27 cellular contexts compared by ENCODE assay signal in genomic region chr5:150607991-150608390, GRCh38. TPM values are rescaled to one million over a fixed set of nuclear protein-coding genes. Genes with fewer than 3 reads are reported as not detected.
DNase-seq lines count a peak whose midpoint lies in the region; ATAC-seq and TF ChIP-seq lines count a peak whose summit lies in the region.
"Had no signal": no experiment of that assay in that cellular context is flagged by ENCODE, and none has a peak within 500 bp of the region (broad histone marks: within the 10 kb centered on the region; RNA-seq: fewer than 3 reads in every experiment).

No MANE protein-coding gene starts in this region.

- peak overlapping the region; percentile 36 for H3K27ac Mint-ChIP-seq in neural progenitor cell
- H3K27ac Mint-ChIP-seq: B cell had no signal

- peaks cover 4% of the 10 kb centered on the region for H3K4me1 Mint-ChIP-seq in neural progenitor cell
- H3K4me1 Mint-ChIP-seq: B cell had no signal

- no peak overlapping the region for H2AFZ ChIP-seq in neural progenitor cell (replicated peaks)
- H2AFZ ChIP-seq: GM23248, PC-9 had no signal

- no peak overlapping the region for H3K4me3 Mint-ChIP-seq in neural progenitor cell
- H3K4me3 Mint-ChIP-seq: B cell had no signal

- H3K36me3 ChIP-seq in heart right ventricle, result no peaks in the 10 kb centered on the region
- H3K36me3 ChIP-seq in neural progenitor cell, result no peaks in the 10 kb centered on the region
- H3K36me3 ChIP-seq in aorta (ENCODE audit: control insufficient read depth in 1 of 2, insufficient read depth in 2 of 2, low read length in 1 of 2), result no peaks in the 10 kb centered on the region

- no peak overlapping the region for H3K4me2 ChIP-seq in neural progenitor cell
- H3K4me2 ChIP-seq: PC-9 had no signal

- TF ChIP-seq CTCF in heart right ventricle (IDR thresholded peaks at IDR 0.05) (no peak), neural progenitor cell (IDR thresholded peaks at IDR 0.05) (no peak)

- no peak overlapping the region for H3K9ac ChIP-seq in neural progenitor cell
- H3K9ac ChIP-seq: GM23248 had no signal

- H3K4me1 ChIP-seq in heart right ventricle (peaks cover 38 to 92% (median 71%) of the 10 kb centered on the region in 9 donors), neural progenitor cell (no peaks in the 10 kb centered on the region), aorta (ENCODE audit: control insufficient read depth in 1 of 2, insufficient read depth in 2 of 2, low read length in 2 of 2) (no peaks in the 10 kb centered on the region)

- no peak overlapping the region for H3K4me3 ChIP-seq in heart right ventricle
- no peak overlapping the region for H3K4me3 ChIP-seq in neural progenitor cell
- H3K4me3 ChIP-seq in aorta (ENCODE audit: low read length in 2 of 2), result no peak overlapping the region
- H3K4me3 ChIP-seq: GM23248, K562, PC-9 had no signal

- no peaks in the 10 kb centered on the region for H3K27me3 ChIP-seq in heart right ventricle
- H3K27me3 ChIP-seq in neural progenitor cell, result no peaks in the 10 kb centered on the region
- no peaks in the 10 kb centered on the region for H3K27me3 ChIP-seq in aorta (ENCODE audit: control insufficient read depth in 1 of 2, insufficient read depth in 2 of 2, low read length in 1 of 2)

- no peaks in the 10 kb centered on the region for H3K36me3 Mint-ChIP-seq in neural progenitor cell

- intact Hi-C loops in Right ventricle myocardium inferior (cut with DNase I) (no loop called here), cardiac septum (cut with DNase I) (no loop called here), heart right ventricle (cut with DNase I) (no loop called here), aorta (cut with DNase I) (no loop called here)

- H3K27ac ChIP-seq in heart right ventricle (peak overlapping the region in 8 of 10 donors; percentile 14 to 100 (median 98)), neural progenitor cell (no peak overlapping the region), aorta (ENCODE audit: low read depth in 1 of 2, low read length in 2 of 2) (peak overlapping the region; percentile 49 to 93)
- H3K27ac ChIP-seq: 22Rv1, GM23248, PC-9 had no signal

- no peaks in the 10 kb centered on the region for H4K20me1 ChIP-seq in neural progenitor cell (ENCODE audit: low read depth)

- H3K27me3 Mint-ChIP-seq in neural progenitor cell (ENCODE audit: insufficient read depth, low read depth), result peaks cover 2% of the 10 kb centered on the region

- WGBS in heart right ventricle, 2 donors, result 80 to 84% methylated on average over 4 of the region's 4 CpGs
- WGBS in aorta, 2 donors, result 8 to 11% methylated on average over 4 of the region's 4 CpGs

- DNase-seq in Right ventricle myocardium inferior (ENCODE audit: missing footprints) (peak; percentile 22), cardiac septum (ENCODE audit: low spot score) (no peak), heart right ventricle (no peak), neural progenitor cell (ENCODE audit: low spot score) (no peak), aorta (peak in 1 of 2 donors; percentile 55), medulla oblongata (ENCODE audit: extremely low spot score) (no peak), OCI-M2 (lab: John Stamatoyannopoulos, UW; ENCODE audit: unreplicated experiment) (no peak), NCI-H510A (lab: John Stamatoyannopoulos, UW) (no peak)
- DNase-seq: Calu3; DND-41; GM23248; H7; Kasumi-1; NCI-H1105 treated with DMSO at 0.1 percent for 48 hours; NCI-H146; NCI-H1930; NCI-H2107; NCI-H524 treated with DMSO at 0.1 percent for 48 hours; NCI-H774; NK-92 treated with Interleukin-12 subunit alpha and Interleukin-12 subunit beta, amount 100 ng/mL, for 24 hours; PC-9; SHP77 had no signal

- H3K9me3 ChIP-seq in heart right ventricle (no peaks in the 10 kb centered on the region), neural progenitor cell (ENCODE audit: low read depth) (no peaks in the 10 kb centered on the region), aorta (ENCODE audit: control insufficient read depth, low read length) (no peaks in the 10 kb centered on the region)

- no peaks in the 10 kb centered on the region for H3K9me3 Mint-ChIP-seq in neural progenitor cell

- no peak for ATAC-seq in Right ventricle myocardium inferior
- no peak for ATAC-seq in heart right ventricle
- ATAC-seq in aorta (ENCODE audit: low FRiP score), result no peak
- ATAC-seq: K562 had no signal

- peaks cover 6% of the 10 kb centered on the region for H3F3A ChIP-seq in neural progenitor cell (ENCODE audit: low read depth)

- no peaks in the 10 kb centered on the region for H3K79me2 ChIP-seq in neural progenitor cell (ENCODE audit: low read depth)

RNA-seq across cellular contexts. Expression of gene SYNPO, which starts 32.5 kb away (rescaled TPM):
- total RNA-seq in Right ventricle myocardium inferior (587 TPM), cardiac septum (829 TPM), heart right ventricle (100 to 1,000 TPM; 589 to 777 (median 703) TPM), neural progenitor cell (ENCODE audit: low replicate concordance) (0.41 and 1.3 TPM in 2 replicates), aorta (100 to 1,000 TPM; 327 to 478 TPM)
- polyA plus RNA-seq in heart right ventricle (100 to 1,000 TPM; 129 to 344 TPM), aorta (100 to 1,000 TPM; 228 to 486 TPM)
- total RNA-seq: SK-MEL-5 had no signal

RNA-seq across cellular contexts. Expression of gene MYOZ3, which starts 53.1 kb away (rescaled TPM):
- total RNA-seq in Right ventricle myocardium inferior, result 5.5 TPM
- 10.0 TPM for total RNA-seq in cardiac septum
- total RNA-seq in heart right ventricle, result 10 to 100 TPM in 2 of 10 donors, 1 to 10 TPM in 8; 4.5 to 12.2 (median 6.0) TPM
- 1 to 10 TPM in 1 of 2 donors, under 1 TPM in 1; 0.91 to 4.1 TPM for polyA plus RNA-seq in heart right ventricle
- total RNA-seq in neural progenitor cell (ENCODE audit: low replicate concordance), result 0.43 and 0.90 TPM in 2 replicates
- 10 to 100 TPM in 1 of 2 donors, 1 to 10 TPM in 1; 2.5 to 14.1 TPM for total RNA-seq in aorta
- polyA plus RNA-seq in aorta, result 1 to 10 TPM; 2.0 to 2.8 TPM
- total RNA-seq: B cell, Calu3, K562, PC-9, RPMI7951, SK-MEL-5 had no signal
- polyA plus RNA-seq: K562 had no signal

Comparison
In these comparisons a context has a peak if more than half of its experiments do, and no peak if none do; other contexts are left out.
1. RNA of gene SYNPO, which starts 32.5 kb away (total RNA-seq): 829 TPM in cardiac septum (single experiment), 589 to 777 TPM in heart right ventricle, 587 TPM in Right ventricle myocardium inferior (single experiment) and 327 to 478 TPM in aorta; 0.41 to 1.3 TPM in neural progenitor cell; every median in the first group is over 100 times any median in the second.